In genomic region chr4:2994917-2995316, GRCh38 we compare ENCODE assay signal across 7 cellular contexts.
"Had no signal": no experiment of that assay in that cellular context is flagged by ENCODE, and none has a peak within 500 bp of the region (broad histone marks: within the 10 kb centered on the region; RNA-seq: fewer than 3 reads in every experiment).

No MANE protein-coding gene starts in this region.

- ATAC-seq: GM12878 had no signal

- DNase-seq: GDM1, GF-D8 had no signal

- FAIRE-seq: G401.6, GM12878, GM12891, GM18507, GM19239 had no signal

- H3K4me3 ChIP-seq: GM12878 had no signal
